2 cellular contexts compared by ENCODE assay signal in the genomic region with DNA sequence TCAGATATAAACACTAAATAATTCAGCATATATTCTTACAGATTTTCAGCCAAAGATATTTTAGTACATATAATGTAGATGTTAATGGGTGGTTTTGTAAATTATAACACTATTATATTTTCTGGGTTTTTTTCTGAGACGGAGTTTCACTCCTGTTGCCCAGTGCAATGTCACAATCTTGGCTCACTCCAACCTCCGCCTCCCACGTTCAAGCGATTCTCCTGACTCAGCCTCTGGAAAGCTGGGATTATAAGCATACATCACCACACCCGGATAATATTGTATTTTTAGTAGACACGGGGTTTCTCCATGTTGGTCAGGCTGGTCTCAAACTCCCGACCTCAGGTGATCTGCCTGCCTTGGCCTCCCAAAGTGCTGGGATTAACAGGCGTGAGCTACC. TPM values are rescaled to one million over a fixed set of nuclear protein-coding genes. Genes with fewer than 3 reads are reported as not detected.
"Had no signal": no experiment of that assay in that cellular context is flagged by ENCODE, and none has a peak within 500 bp of the region (broad histone marks: within the 10 kb centered on the region; RNA-seq: fewer than 3 reads in every experiment).

No MANE protein-coding gene starts in this region.

RNA-seq across cellular contexts. Expression of gene SLC2A14, which starts 29.7 kb away (rescaled TPM):
- total RNA-seq: HT-29, IMR-90 had no signal

RNA-seq across cellular contexts. Expression of gene SLC2A3, which starts 33.6 kb away (rescaled TPM):
- total RNA-seq: HT-29 had no signal
